13 cellular contexts compared by ENCODE assay signal in genomic region chr9:683509-684021, GRCh38.
DNase-seq lines count a peak whose midpoint lies in the region; ATAC-seq and TF ChIP-seq lines count a peak whose summit lies in the region.
"Had no signal": no experiment of that assay in that cellular context is flagged by ENCODE, and none has a peak within 500 bp of the region (broad histone marks: within the 10 kb centered on the region; RNA-seq: fewer than 3 reads in every experiment).

No MANE protein-coding gene starts in this region.

- peak overlapping the region; percentile 37 to 52; a peak in 3 of 4 replicates for H3K4me3 ChIP-seq in SK-N-SH (ENCODE audit: low read depth in 2 of 2, low read length in 1 of 2)
- H3K4me3 ChIP-seq: SJSA1 had no signal

- H3K79me2 ChIP-seq in SK-N-SH (ENCODE audit: insufficient read depth) = no peaks in the 10 kb centered on the region

- ATAC-seq in SK-N-SH treated with all-trans-retinoic acid at 6 μM for 48 hours (no peak), GM21576 (IDR thresholded peaks at IDR 0.05; ENCODE audit: unreplicated experiment) (no peak), GM21786 (IDR thresholded peaks at IDR 0.05; ENCODE audit: unreplicated experiment) (no peak)
- ATAC-seq: stimulated activated naive CD8-positive, alpha-beta T cell treated with anti-CD3 and anti-CD28 coated beads, Interleukin-15, amount 100 ng/mL, for 72 hours had no signal

- H2AFZ ChIP-seq in SK-N-SH (ENCODE audit: low read depth) = peak overlapping the region; percentile 1; the same call in 1 of the 2 replicates

- TF ChIP-seq RAD21 in SK-N-SH (IDR thresholded peaks at IDR 0.05; ENCODE audit: low read length) = no peak

- no peaks in the 10 kb centered on the region for H3K27me3 ChIP-seq in SK-N-SH (ENCODE audit: insufficient read depth)
- H3K27me3 ChIP-seq: SJSA1 had no signal

- H3K27ac ChIP-seq in SK-N-SH (ENCODE audit: low read depth in 2 of 2, low read length in 1 of 2) (peak overlapping the region; percentile 84 to 91; a peak in 3 of 4 replicates), epithelial cell of prostate (peak overlapping the region; percentile 99)
- H3K27ac ChIP-seq: 22Rv1, SJSA1 had no signal

- POLR2A ChIA-PET in SK-N-SH (lab: Yijun Ruan, JAX) = no interaction called here

- H3K9ac ChIP-seq in SK-N-SH = peak overlapping the region; percentile 76

- H3K9me2 ChIP-seq in SK-N-SH = no peaks in the 10 kb centered on the region

- no peaks in the 10 kb centered on the region for H3K9me3 ChIP-seq in SK-N-SH
- H3K9me3 ChIP-seq: SJSA1 had no signal

- no peak for TF ChIP-seq EP300 in SK-N-SH (IDR thresholded peaks at IDR 0.05; ENCODE audit: borderline replicate concordance in 1 of 2, low read depth in 1 of 2, low read length in 1 of 2)

- H3K4me1 ChIP-seq in SK-N-SH (ENCODE audit: control insufficient read depth in 1 of 2, insufficient read depth in 2 of 2, low read depth in 1 of 2, low read length in 1 of 2) = no peaks in the 10 kb centered on the region; a peak in 2 of 4 replicates
- H3K4me1 ChIP-seq: SJSA1 had no signal

- H3K4me2 ChIP-seq in SK-N-SH = peak overlapping the region; percentile 76

- H3K27ac Mint-ChIP-seq in nephron (peak overlapping the region; percentile 86 to 94 (median 87)), type B pancreatic cell (peak overlapping the region; percentile 97)
- H3K27ac Mint-ChIP-seq: stimulated activated naive CD8-positive, alpha-beta T cell treated with anti-CD3 and anti-CD28 coated beads, Interleukin-15, amount 100 ng/mL, for 72 hours had no signal

- H4K20me1 ChIP-seq in SK-N-SH (ENCODE audit: insufficient read depth) = no peaks in the 10 kb centered on the region

- CTCF ChIA-PET in SK-N-SH (lab: Yijun Ruan, JAX) = no interaction called here

- intact Hi-C loops in posterior vena cava (cut with DNase I) = loop anchor here (5.0 to 10.0 kb wide), 2 partner anchors 56 to 59 kb away; no protein-coding TSS in a partner anchor

- H3F3A ChIP-seq in SK-N-SH (replicated peaks; ENCODE audit: insufficient read depth) = peaks cover 29% of the 10 kb centered on the region

- H3K4me3 Mint-ChIP-seq in nephron = no peak overlapping the region
- H3K4me3 Mint-ChIP-seq in type B pancreatic cell = peak overlapping the region; percentile 83
- H3K4me3 Mint-ChIP-seq: stimulated activated naive CD8-positive, alpha-beta T cell treated with anti-CD3 and anti-CD28 coated beads, Interleukin-15, amount 100 ng/mL, for 72 hours had no signal

- WGBS in SK-N-SH (ENCODE audit: low lambda C conversion rate) = 7% methylated on average over 2 of the region's 2 CpGs

- no peaks in the 10 kb centered on the region for H3K36me3 ChIP-seq in SK-N-SH (replicated peaks in 1 of 2; ENCODE audit: control insufficient read depth in 1 of 2, insufficient read depth in 2 of 2, low read length in 1 of 2)
- H3K36me3 ChIP-seq: SJSA1 had no signal

- H3K27me3 Mint-ChIP-seq in nephron (ENCODE audit: low read depth) = no peaks in the 10 kb centered on the region
- no peaks in the 10 kb centered on the region for H3K27me3 Mint-ChIP-seq in type B pancreatic cell
- H3K27me3 Mint-ChIP-seq: stimulated activated naive CD8-positive, alpha-beta T cell treated with anti-CD3 and anti-CD28 coated beads, Interleukin-15, amount 100 ng/mL, for 72 hours had no signal

- peaks cover 41% of the 10 kb centered on the region for H3K4me1 Mint-ChIP-seq in nephron
- peaks cover 48% of the 10 kb centered on the region for H3K4me1 Mint-ChIP-seq in type B pancreatic cell (ENCODE audit: unreplicated experiment)
- H3K4me1 Mint-ChIP-seq: stimulated activated naive CD8-positive, alpha-beta T cell treated with anti-CD3 and anti-CD28 coated beads, Interleukin-15, amount 100 ng/mL, for 72 hours had no signal

- no peak for TF ChIP-seq CTCF in SK-N-SH (IDR thresholded peaks at IDR 0.05)
- no peak for TF ChIP-seq CTCF in nephron (IDR thresholded peaks at IDR 0.05; ENCODE audit: unreplicated experiment in 3 of 3)
- TF ChIP-seq CTCF in type B pancreatic cell (conservative IDR thresholded peaks at IDR 0.05) = no peak

- H3K36me3 Mint-ChIP-seq in nephron (ENCODE audit: low read depth) (peaks cover 5% of the 10 kb centered on the region), type B pancreatic cell (peaks cover 16% of the 10 kb centered on the region)

- DNase-seq in SK-N-SH (no peak), epithelial cell of prostate (ENCODE audit: low read depth, low spot score) (no peak), type B pancreatic cell (ENCODE audit: extremely low spot score, unreplicated experiment) (no peak), posterior vena cava (ENCODE audit: low spot score) (no peak)
- DNase-seq: activated T-cell treated with anti-CD3 and anti-CD28 coated beads, Interleukin-2, amount 50 U/mL, for 48 hours; NCI-H1436; stimulated activated naive CD8-positive, alpha-beta T cell treated with anti-CD3 and anti-CD28 coated beads, Interleukin-15, amount 100 ng/mL, for 72 hours had no signal

- no peaks in the 10 kb centered on the region for H3K9me3 Mint-ChIP-seq in nephron
- H3K9me3 Mint-ChIP-seq in type B pancreatic cell = no peaks in the 10 kb centered on the region
- H3K9me3 Mint-ChIP-seq: stimulated activated naive CD8-positive, alpha-beta T cell treated with anti-CD3 and anti-CD28 coated beads, Interleukin-15, amount 100 ng/mL, for 72 hours had no signal

TF ChIP-seq in SK-N-SH, 30 proteins besides CTCF, POLR2A, EP300 and RAD21:
- TF ChIP-seq EZH2phosphoT487 (IDR thresholded peaks at IDR 0.05; ENCODE audit: borderline replicate concordance, low read depth) (no peak), PBX3 (IDR thresholded peaks at IDR 0.05) (no peak), RCOR1 (IDR thresholded peaks at IDR 0.05; ENCODE audit: low read length) (no peak), YY1 (IDR thresholded peaks at IDR 0.05; ENCODE audit: low read depth) (no peak), RXRA (IDR thresholded peaks at IDR 0.05; ENCODE audit: borderline replicate concordance, low read depth) (no peak), POLR2AphosphoS5 (IDR thresholded peaks at IDR 0.05; ENCODE audit: low read depth, low read length) (no peak), USF2 (IDR thresholded peaks at IDR 0.05; ENCODE audit: borderline replicate concordance, low read depth, low read length) (no peak), NRF1 (IDR thresholded peaks at IDR 0.05; ENCODE audit: low read depth, low read length) (no peak), NFIC (IDR thresholded peaks at IDR 0.05; ENCODE audit: borderline replicate concordance) (no peak), SMC3 (IDR thresholded peaks at IDR 0.05; ENCODE audit: low read depth, low read length) (no peak), FOXJ3 (CRISPR knock-in tag; IDR thresholded peaks at IDR 0.05) (no peak), JUND (IDR thresholded peaks at IDR 0.05) (no peak)

TF ChIP-seq in SK-N-SH treated with all-trans-retinoic acid at 6 μM for 48 hours, 23 proteins besides CTCF, POLR2A, EP300 and RAD21:
- TF ChIP-seq POU6F1 (CRISPR knock-in tag; IDR thresholded peaks at IDR 0.05; ENCODE audit: borderline replicate concordance, low read depth) (no peak), ZNF8 (CRISPR knock-in tag; IDR thresholded peaks at IDR 0.05) (no peak)
